Comparison of ENCODE assay signal across 1 cellular context in genomic region chr5:35835796-35836742, GRCh38.
TF ChIP-seq lines count a peak whose summit lies in the region.

No MANE protein-coding gene starts in this region.

TF ChIP-seq in GM23338, 12 proteins besides CTCF, POLR2A, EP300 and RAD21 (continued from another document):
- TF ChIP-seq ZNF462 (CRISPR knock-in tag; IDR thresholded peaks at IDR 0.05) (no peak), ZNF114 (CRISPR knock-in tag; IDR thresholded peaks at IDR 0.05) (no peak), JUNB (IDR thresholded peaks at IDR 0.05; ENCODE audit: unreplicated experiment) (no peak), ZNF331 (CRISPR knock-in tag; IDR thresholded peaks at IDR 0.05; ENCODE audit: low read depth) (no peak), POLR2AphosphoS5 (IDR thresholded peaks at IDR 0.05; ENCODE audit: low read depth) (no peak), CREB1 (CRISPR knock-in tag; IDR thresholded peaks at IDR 0.05; ENCODE audit: low read depth) (no peak), EZH2phosphoT487 (IDR thresholded peaks at IDR 0.05; ENCODE audit: unreplicated experiment) (no peak), EZH2 (IDR thresholded peaks at IDR 0.05; ENCODE audit: low read depth, unreplicated experiment) (no peak)
- TF ChIP-seq, protein P1, sequence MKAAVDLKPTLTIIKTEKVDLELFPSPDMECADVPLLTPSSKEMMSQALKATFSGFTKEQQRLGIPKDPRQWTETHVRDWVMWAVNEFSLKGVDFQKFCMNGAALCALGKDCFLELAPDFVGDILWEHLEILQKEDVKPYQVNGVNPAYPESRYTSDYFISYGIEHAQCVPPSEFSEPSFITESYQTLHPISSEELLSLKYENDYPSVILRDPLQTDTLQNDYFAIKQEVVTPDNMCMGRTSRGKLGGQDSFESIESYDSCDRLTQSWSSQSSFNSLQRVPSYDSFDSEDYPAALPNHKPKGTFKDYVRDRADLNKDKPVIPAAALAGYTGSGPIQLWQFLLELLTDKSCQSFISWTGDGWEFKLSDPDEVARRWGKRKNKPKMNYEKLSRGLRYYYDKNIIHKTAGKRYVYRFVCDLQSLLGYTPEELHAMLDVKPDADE (IDR thresholded peaks at IDR 0.05), result no peak
